In the genomic region with DNA sequence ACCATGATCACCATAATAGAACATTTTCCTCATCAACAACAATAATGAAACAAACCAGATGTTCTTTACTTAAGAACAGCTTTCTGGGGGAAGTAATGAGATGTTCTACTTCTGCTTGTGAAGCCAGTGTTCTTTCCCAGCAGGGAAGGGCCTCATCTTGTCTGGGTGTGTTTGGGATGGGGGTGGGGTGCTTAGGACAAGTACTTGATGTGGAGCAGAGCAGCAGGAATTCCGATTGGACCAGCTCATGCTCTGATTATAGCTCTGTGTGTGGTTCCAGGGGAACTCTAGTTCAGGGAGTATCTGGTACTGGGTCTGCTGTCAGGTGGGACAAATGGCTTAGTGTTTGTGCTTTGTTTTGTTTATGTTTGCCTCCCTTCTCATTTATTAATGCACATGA, we compare ENCODE assay signal across 1 cellular context.
TF ChIP-seq lines count a peak whose summit lies in the region.

No MANE protein-coding gene starts in this region.

TF ChIP-seq in WTC11, 78 proteins besides CTCF, POLR2A, EP300 and RAD21 (continued from another document):
- TF ChIP-seq, protein P1, sequence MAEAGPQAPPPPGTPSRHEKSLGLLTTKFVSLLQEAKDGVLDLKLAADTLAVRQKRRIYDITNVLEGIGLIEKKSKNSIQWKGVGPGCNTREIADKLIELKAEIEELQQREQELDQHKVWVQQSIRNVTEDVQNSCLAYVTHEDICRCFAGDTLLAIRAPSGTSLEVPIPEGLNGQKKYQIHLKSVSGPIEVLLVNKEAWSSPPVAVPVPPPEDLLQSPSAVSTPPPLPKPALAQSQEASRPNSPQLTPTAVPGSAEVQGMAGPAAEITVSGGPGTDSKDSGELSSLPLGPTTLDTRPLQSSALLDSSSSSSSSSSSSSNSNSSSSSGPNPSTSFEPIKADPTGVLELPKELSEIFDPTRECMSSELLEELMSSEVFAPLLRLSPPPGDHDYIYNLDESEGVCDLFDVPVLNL (CRISPR knock-in tag; IDR thresholded peaks at IDR 0.05; ENCODE audit: borderline replicate concordance, low read depth) = no peak
